Comparison of ENCODE assay signal across 22 cellular contexts in genomic region chr7:153682628-153683027, GRCh38.
DNase-seq lines count a peak whose midpoint lies in the region; ATAC-seq and TF ChIP-seq lines count a peak whose summit lies in the region.
"Had no signal": no experiment of that assay in that cellular context is flagged by ENCODE, and none has a peak within 500 bp of the region (broad histone marks: within the 10 kb centered on the region; RNA-seq: fewer than 3 reads in every experiment).

No MANE protein-coding gene starts in this region.

- TF ChIP-seq RAD21 in neural cell (conservative IDR thresholded peaks at IDR 0.05) = no peak

- no peaks in the 10 kb centered on the region for H3F3A ChIP-seq in neural cell (ENCODE audit: insufficient read depth, low read length, poor library complexity, severe bottlenecking)

- H3K4me2 ChIP-seq in neural cell (ENCODE audit: low read length) = no peak overlapping the region

- no peak overlapping the region for H3K27ac ChIP-seq in neural cell (ENCODE audit: low read length)
- no peak overlapping the region for H3K27ac ChIP-seq in foreskin keratinocyte
- H3K27ac ChIP-seq: gastroesophageal sphincter, suprapubic skin had no signal

- TF ChIP-seq CTCF in neural cell (IDR thresholded peaks at IDR 0.05; ENCODE audit: poor library complexity, severe bottlenecking) (no peak), foreskin keratinocyte (conservative IDR thresholded peaks at IDR 0.05) (no peak)

- H2AFZ ChIP-seq in neural cell (ENCODE audit: low read depth, low read length) = no peak overlapping the region

- no peak overlapping the region for H3K9ac ChIP-seq in neural cell (ENCODE audit: low read length)

- no peaks in the 10 kb centered on the region for H3K79me2 ChIP-seq in neural cell (replicated peaks; ENCODE audit: insufficient read depth, low read length)

- no peak for TF ChIP-seq EP300 in neural cell (conservative IDR thresholded peaks at IDR 0.05; ENCODE audit: poor library complexity, severe bottlenecking)

- no peaks in the 10 kb centered on the region for H3K36me3 ChIP-seq in neural cell (ENCODE audit: insufficient read depth, low read length)
- H3K36me3 ChIP-seq: gastroesophageal sphincter, suprapubic skin had no signal

- no peaks in the 10 kb centered on the region for H3K9me3 ChIP-seq in neural cell (ENCODE audit: low read length)
- H3K9me3 ChIP-seq: gastroesophageal sphincter, suprapubic skin had no signal

- peak; percentile 16 for DNase-seq in DMS153 treated with DMSO at 0.1 percent for 48 hours (lab: John Stamatoyannopoulos, UW; ENCODE audit: unreplicated experiment)
- DNase-seq in Jurkat, Clone E6-1 (ENCODE audit: low read depth, low spot score) = peak; percentile 62
- DNase-seq in NCI-H774 (lab: John Stamatoyannopoulos, UW) = peak; percentile 17
- DNase-seq in foreskin keratinocyte = no peak
- no peak for DNase-seq in NCI-H524 (lab: John Stamatoyannopoulos, UW)
- DNase-seq: activated CD4-positive, alpha-beta T cell treated with anti-CD3 and anti-CD28 coated beads, Interleukin-2, amount 10 ng/mL, durations not matched to agents 7 days and 5 days; activated naive CD8-positive, alpha-beta T cell treated with anti-CD3 and anti-CD28 coated beads, Interleukin-2, amount 50 U/mL, for 24 hours; activated T-cell treated with anti-CD3 and anti-CD28 coated beads, Interleukin-2, amount 50 U/mL, for 48 hours; hippocampal formation; immature natural killer cell; IMR-90; mesenchymal stem cell; NCI-H1694; NCI-H226; SIG-M5; stimulated activated naive CD4-positive, alpha-beta T cell had no signal

- H3K4me3 ChIP-seq in Jurkat, Clone E6-1 (ENCODE audit: low read length) = no peak overlapping the region
- no peak overlapping the region for H3K4me3 ChIP-seq in neural cell (ENCODE audit: low read length)
- H3K4me3 ChIP-seq: gastroesophageal sphincter, suprapubic skin had no signal

- no peaks in the 10 kb centered on the region for H3K9me2 ChIP-seq in neural cell (ENCODE audit: insufficient read depth, low read length)

- ATAC-seq in foreskin keratinocyte = no peak
- no peak for ATAC-seq in GM18519 (IDR thresholded peaks at IDR 0.05; ENCODE audit: low FRiP score, unreplicated experiment)
- ATAC-seq: activated naive CD8-positive, alpha-beta T cell treated with anti-CD3 and anti-CD28 coated beads, Interleukin-2, amount 50 U/mL, for 24 hours; gastroesophageal sphincter; left lobe of liver; WTC11 had no signal

- H3K27me3 ChIP-seq in neural cell (ENCODE audit: insufficient read depth, low read depth, low read length) = no peaks in the 10 kb centered on the region
- H3K27me3 ChIP-seq in foreskin keratinocyte = no peaks in the 10 kb centered on the region
- H3K27me3 ChIP-seq: gastroesophageal sphincter, suprapubic skin had no signal

- H4K20me1 ChIP-seq in neural cell (ENCODE audit: insufficient read depth) = no peaks in the 10 kb centered on the region

- H3K4me1 ChIP-seq in foreskin keratinocyte = no peaks in the 10 kb centered on the region
- H3K4me1 ChIP-seq: gastroesophageal sphincter, suprapubic skin had no signal

TF ChIP-seq in neural cell, 6 proteins besides CTCF, POLR2A, EP300 and RAD21:
- TF ChIP-seq SMC3 (conservative IDR thresholded peaks at IDR 0.05; ENCODE audit: poor library complexity) (peak; percentile 21), TAF1 (IDR thresholded peaks at IDR 0.05; ENCODE audit: low read depth) (no peak), POLR2AphosphoS5 (IDR thresholded peaks at IDR 0.05) (no peak)

Comparison
In these comparisons a context has a peak if more than half of its experiments do, and no peak if none do; other contexts are left out.
1. DNase-seq: peak in DMS153 treated with DMSO at 0.1 percent for 48 hours (single experiment), Jurkat, Clone E6-1 (single experiment) and NCI-H774 (single experiment); none in foreskin keratinocyte (0 of 2) and NCI-H524 (0 of 2).